8 cellular contexts compared by ENCODE assay signal in the genomic region with DNA sequence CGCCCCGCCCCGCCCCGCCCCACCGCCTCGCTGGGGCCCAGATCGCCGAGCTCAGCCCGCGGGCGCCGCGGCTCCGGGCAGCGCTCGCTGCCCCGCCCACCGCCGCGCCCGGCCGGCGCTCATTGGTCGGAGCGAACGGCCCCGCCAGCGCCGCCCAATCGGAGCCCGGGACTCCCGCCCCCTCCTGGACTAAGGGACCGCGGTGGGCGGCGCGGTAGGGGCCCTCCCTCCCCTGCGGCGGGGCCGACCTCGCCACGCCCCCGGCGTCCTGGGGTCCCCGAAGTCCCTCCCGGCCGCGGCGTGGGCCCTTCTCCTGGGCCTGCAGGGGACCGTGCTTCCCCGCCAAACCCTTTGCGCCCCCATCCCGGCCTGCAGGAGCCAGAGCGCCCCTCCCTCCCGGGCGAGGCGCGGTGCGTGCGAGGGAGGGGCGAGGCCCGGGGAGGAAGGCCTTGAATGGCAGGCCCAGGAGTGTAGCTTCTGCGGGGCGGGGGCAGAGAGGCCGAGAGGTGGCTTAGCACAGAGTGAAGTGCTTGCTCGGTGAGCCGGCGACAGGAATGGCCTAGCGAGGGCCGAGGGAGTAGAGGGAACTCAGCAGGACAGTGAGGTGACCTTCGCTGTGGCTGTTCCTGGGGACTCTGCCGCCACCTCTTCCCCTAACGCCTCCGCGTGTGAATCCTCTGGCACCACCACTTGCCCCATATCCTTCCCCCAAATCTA. TPM values are rescaled to one million over a fixed set of nuclear protein-coding genes. Genes with fewer than 3 reads are reported as not detected.
DNase-seq lines count a peak whose midpoint lies in the region; TF ChIP-seq lines count a peak whose summit lies in the region.

A gene (minus strand): TSS at position 51 of the 717 bp plus-strand sequence. CDS start 7,366 bp downstream, outside the sequence.

- H3K9me3 ChIP-seq in GM23248 (ENCODE audit: low read depth) (no peaks in the 10 kb centered on the region), suprapubic skin (no peaks in the 10 kb centered on the region)

- no peak for TF ChIP-seq EP300 in suprapubic skin (IDR thresholded peaks at IDR 0.05)

- DNase-seq in ELR (ENCODE audit: low read depth) (peak; percentile 89), GM23248 (peak; percentile 95), Kasumi-1 (lab: John Stamatoyannopoulos, UW) (peak; percentile 48 to 61), SK-MEL-5 (ENCODE audit: low read depth, low spot score) (peak; percentile 80), globus pallidus (ENCODE audit: low spot score) (peak; percentile 75), occipital lobe (lab: John Stamatoyannopoulos, UW) (peak; percentile 79), suprapubic skin (ENCODE audit: low spot score in 2 of 2) (peak; percentile 90 to 94)
- peak; percentile 90 for DNase-seq in activated naive CD4-positive, alpha-beta T cell treated with Interleukin-2 at 50 U/mL for 16 hours

- H3K4me2 ChIP-seq in GM23248 (ENCODE audit: unreplicated experiment) = peak within 1 kb of the TSS; percentile 84

- H3F3A ChIP-seq in GM23248 (ENCODE audit: insufficient read depth) = peaks cover 25% of the 10 kb centered on the region

- H3K27me3 ChIP-seq in GM23248 (replicated peaks; ENCODE audit: insufficient read depth) = no peaks in the 10 kb centered on the region
- no peaks in the 10 kb centered on the region for H3K27me3 ChIP-seq in suprapubic skin

- H3K4me3 ChIP-seq in GM23248 (peak within 1 kb of the TSS; percentile 66), suprapubic skin (peak within 1 kb of the TSS; percentile 76)

- TF ChIP-seq POLR2A in suprapubic skin (IDR thresholded peaks at IDR 0.05) = no peak

- peak within 1 kb of the TSS; percentile 79 for H3K9ac ChIP-seq in GM23248

- TF ChIP-seq CTCF in suprapubic skin (IDR thresholded peaks at IDR 0.05) = no peak

- H3K9me2 ChIP-seq in GM23248 (ENCODE audit: insufficient read depth) = no peaks in the 10 kb centered on the region

- 8 to 19% methylated on average over 20 to 50 of the region's 75 CpGs for WGBS in GM23248 (ENCODE audit: low coverage in 1 of 2, low lambda C conversion rate in 2 of 2, missing lambda C conversion rate in 2 of 2), 2 experiments
- 20% methylated on average over 8 of the region's 75 CpGs for WGBS in suprapubic skin

- in situ Hi-C loops in GM23248 (cut with MboI) = no loop called here
- in situ Hi-C loops in SK-MEL-5 (cut with HindIII; ENCODE audit: low pct_unique_long_range_greater_than_20kb, low sequenced_read_pairs) = no loop called here

- H2AFZ ChIP-seq in GM23248 = peak within 1 kb of the TSS; percentile 83

- H3K79me2 ChIP-seq in GM23248 (ENCODE audit: insufficient read depth) = no peaks in the 10 kb centered on the region

- H3K27ac ChIP-seq in GM23248 (peak within 1 kb of the TSS; percentile 96), suprapubic skin (peak within 1 kb of the TSS; percentile 77)

- peaks cover 32% of the 10 kb centered on the region for H3K4me1 ChIP-seq in GM23248 (ENCODE audit: insufficient read depth)
- peaks cover 82% of the 10 kb centered on the region for H3K4me1 ChIP-seq in suprapubic skin

- H4K20me1 ChIP-seq in GM23248 (ENCODE audit: insufficient read depth) = no peaks in the 10 kb centered on the region

- H3K36me3 ChIP-seq in GM23248 (ENCODE audit: low read depth) = no peaks in the 10 kb centered on the region
- no peaks in the 10 kb centered on the region for H3K36me3 ChIP-seq in suprapubic skin

RNA-seq across cellular contexts. Expression of the gene that starts here (rescaled TPM):
- 4.5 and 5.1 TPM in 2 replicates for total RNA-seq in GM23248 (2014; rRNA removed; shearing (Covaris generic))
- 4.0 and 4.1 TPM in 2 replicates for polyA plus RNA-seq in GM23248 (2016; fragmentation: Nextera tagmentation; extraction: Ambion mirVana)
- total RNA-seq in SK-MEL-5 (2014; rRNA removed; shearing (Covaris generic)) = 4.9 and 5.4 TPM in 2 replicates
- 4.1 and 5.7 TPM in 2 replicates for polyA plus RNA-seq in SK-MEL-5 (2015; cell fraction: cytosol; rRNA removed)
- polyA plus RNA-seq in SK-MEL-5 (2015; cell fraction: nucleus; rRNA removed) = 13.1 and 14.2 TPM in 2 replicates
- 8.9 TPM for total RNA-seq in occipital lobe
- total RNA-seq in suprapubic skin = 10 to 100 TPM; 10.8 to 17.3 (median 12.9) TPM

Comparison
In these comparisons a context has a peak if more than half of its experiments do, and no peak if none do; other contexts are left out.
1. Peak in every context shown above with its lines: DNase-seq, H3K4me3 ChIP-seq and H3K27ac ChIP-seq.